11 cellular contexts compared by ENCODE assay signal in the genomic region with DNA sequence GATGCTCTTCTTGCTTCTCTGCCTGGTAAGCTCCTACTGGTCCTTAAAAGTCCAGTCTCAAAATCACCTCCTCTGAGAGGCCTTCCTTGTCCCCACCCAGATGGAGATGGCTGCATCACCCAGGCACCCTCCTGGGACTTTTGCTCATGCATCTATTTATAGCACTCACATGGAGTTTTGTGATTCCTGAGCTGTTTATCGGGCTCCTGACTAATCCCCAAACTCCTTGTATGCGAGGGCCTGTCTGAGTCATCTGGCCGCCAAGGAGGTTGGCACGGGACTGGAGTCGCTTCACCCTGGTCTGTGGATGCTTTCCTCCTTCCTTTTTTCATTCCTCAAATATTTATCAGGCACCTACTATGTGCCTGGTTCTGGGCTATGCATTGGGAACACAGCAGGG. TPM values are rescaled to one million over a fixed set of nuclear protein-coding genes. Genes with fewer than 3 reads are reported as not detected.
DNase-seq lines count a peak whose midpoint lies in the region; ATAC-seq and TF ChIP-seq lines count a peak whose summit lies in the region.
"Had no signal": no experiment of that assay in that cellular context is flagged by ENCODE, and none has a peak within 500 bp of the region (broad histone marks: within the 10 kb centered on the region; RNA-seq: fewer than 3 reads in every experiment).

No MANE protein-coding gene starts in this region.

- H3K4me2 ChIP-seq in smooth muscle cell: no peak overlapping the region

- WGBS in smooth muscle cell (ENCODE audit: low lambda C conversion rate): 3% methylated on average over 5 of the region's 5 CpGs

- H4K20me1 ChIP-seq in smooth muscle cell (ENCODE audit: low read depth): peaks cover 23% of the 10 kb centered on the region

- no peaks in the 10 kb centered on the region for H3F3A ChIP-seq in smooth muscle cell (ENCODE audit: low read depth)

- in situ Hi-C loops in SK-MEL-5 (cut with HindIII; ENCODE audit: low pct_unique_long_range_greater_than_20kb, low sequenced_read_pairs): no loop called here

- peak overlapping the region; percentile 31 for H3K27ac ChIP-seq in foreskin keratinocyte
- peak overlapping the region; percentile 63 for H3K27ac ChIP-seq in smooth muscle cell (ENCODE audit: low read depth)

- H3K27me3 ChIP-seq in foreskin keratinocyte (no peaks in the 10 kb centered on the region), smooth muscle cell (ENCODE audit: low read depth) (no peaks in the 10 kb centered on the region)

- peaks cover 17% of the 10 kb centered on the region for H3K79me2 ChIP-seq in smooth muscle cell (ENCODE audit: low read depth)

- peaks cover 12% of the 10 kb centered on the region for H3K4me1 ChIP-seq in foreskin keratinocyte
- H3K4me1 ChIP-seq in smooth muscle cell (ENCODE audit: low read depth): peaks cover 19% of the 10 kb centered on the region

- no peaks in the 10 kb centered on the region for H3K9me3 ChIP-seq in smooth muscle cell (replicated peaks; ENCODE audit: low read depth)

- TF ChIP-seq CTCF in foreskin keratinocyte (conservative IDR thresholded peaks at IDR 0.05) (no peak), smooth muscle cell (IDR thresholded peaks at IDR 0.05; ENCODE audit: borderline replicate concordance, insufficient read depth, poor library complexity, severe bottlenecking) (no peak), GM10266 (IDR thresholded peaks at IDR 0.05; ENCODE audit: control insufficient read depth, insufficient read depth, low read depth, missing control alignments) (no peak)

- DNase-seq in NCI-H82 (lab: John Stamatoyannopoulos, UW): peak; percentile 61
- no peak for DNase-seq in NCI-H82 treated with DMSO at 0.1 percent for 48 hours (lab: John Stamatoyannopoulos, UW; ENCODE audit: unreplicated experiment)
- peak; percentile 45 for DNase-seq in SK-MEL-5 (ENCODE audit: low read depth, low spot score)
- DNase-seq in foreskin keratinocyte: peak; percentile 86 to 93
- no peak for DNase-seq in smooth muscle cell (lab: John Stamatoyannopoulos, UW; ENCODE audit: unreplicated experiment)
- DNase-seq in GM10266 (ENCODE audit: extremely low spot score): no peak
- DNase-seq: activated CD4-positive, alpha-beta T cell treated with anti-CD3 and anti-CD28 coated beads, Interleukin-2, amount 50 U/mL, for 4 hours; AML-193; NCI-H1436 treated with DMSO at 0.1 percent for 48 hours had no signal

- H3K9ac ChIP-seq in smooth muscle cell (ENCODE audit: low read depth): no peak overlapping the region

- H2AFZ ChIP-seq in smooth muscle cell (ENCODE audit: low read depth): no peak overlapping the region

- ATAC-seq in foreskin keratinocyte (peak; percentile 58), GM19035 (IDR thresholded peaks at IDR 0.05; ENCODE audit: unreplicated experiment) (no peak), GM18517 (IDR thresholded peaks at IDR 0.05; ENCODE audit: unreplicated experiment) (no peak)

- no peaks in the 10 kb centered on the region for H3K36me3 ChIP-seq in smooth muscle cell (ENCODE audit: low read depth)

- no peak overlapping the region for H3K4me3 ChIP-seq in smooth muscle cell

RNA-seq across cellular contexts. Expression of gene MAP2K3, which starts 2.3 kb away (rescaled TPM):
- 27.0 and 28.7 TPM in 2 replicates for total RNA-seq in SK-MEL-5 (2014; rRNA removed; shearing (Covaris generic))
- polyA plus RNA-seq in SK-MEL-5 (2015; cell fraction: cytosol; rRNA removed): 192 and 229 TPM in 2 replicates
- 78.1 and 103 TPM in 2 replicates for polyA plus RNA-seq in SK-MEL-5 (2015; cell fraction: nucleus; rRNA removed)
- total RNA-seq in foreskin keratinocyte (50.6 and 54.5 TPM in 2 replicates), smooth muscle cell (14.2 and 14.8 TPM in 2 replicates)
- polyA plus RNA-seq in foreskin keratinocyte (61.3 and 61.6 TPM in 2 replicates), smooth muscle cell (53.8 and 58.4 TPM in 2 replicates)

RNA-seq across cellular contexts. Expression of gene NATD1, which starts 29.0 kb away (rescaled TPM):
- 2.7 and 3.4 TPM in 2 replicates for total RNA-seq in SK-MEL-5 (2014; rRNA removed; shearing (Covaris generic))
- polyA plus RNA-seq in SK-MEL-5 (2015; cell fraction: cytosol; rRNA removed): 12.6 and 14.5 TPM in 2 replicates
- polyA plus RNA-seq in SK-MEL-5 (2015; cell fraction: nucleus; rRNA removed): 2.2 and 4.3 TPM in 2 replicates
- 1.2 and 2.6 TPM in 2 replicates for total RNA-seq in foreskin keratinocyte
- polyA plus RNA-seq in foreskin keratinocyte: 0.97 and 1.8 TPM in 2 replicates
- 2.2 and 3.4 TPM in 2 replicates for total RNA-seq in smooth muscle cell
- polyA plus RNA-seq in smooth muscle cell: 2.7 and 4.3 TPM in 2 replicates

Comparison
In these comparisons a context has a peak if more than half of its experiments do, and no peak if none do; other contexts are left out.
1. DNase-seq: peak in NCI-H82 (single experiment), SK-MEL-5 (single experiment) and foreskin keratinocyte (2 of 2); none in NCI-H82 treated with DMSO at 0.1 percent for 48 hours (single experiment), smooth muscle cell (single experiment) and GM10266 (single experiment).